In genomic region chr14:23910876-23911210, GRCh38 we compare ENCODE assay signal across 20 cellular contexts.
"Had no signal": no experiment of that assay in that cellular context is flagged by ENCODE, and none has a peak within 500 bp of the region (broad histone marks: within the 10 kb centered on the region; RNA-seq: fewer than 3 reads in every experiment).

No MANE protein-coding gene starts in this region.

- H3K27ac Mint-ChIP-seq: activated naive CD4-positive, alpha-beta T cell treated with anti-CD3 and anti-CD28 coated beads, Interleukin-2, amount 10 ng/mL, durations not matched to agents 7 days and 5 days; activated naive CD8-positive, alpha-beta T cell treated with anti-CD3 and anti-CD28 coated beads, Interleukin-2, amount 10 ng/mL, durations not matched to agents 7 days and 5 days; activated T-helper 1 cell treated with anti-CD3 and anti-CD28 coated beads, Interleukin-12 subunit alpha, Interleukin-12 subunit beta, Interleukin-2, Interleukin-4 antibody, amounts not matched to agents 30 ng/mL and 10 ng/mL and 1 ng/mL, durations not matched to agents 14 hours and 24 hours and 36 hours; natural killer cell treated with Interleukin-12 subunit alpha and Interleukin-12 subunit beta and Interleukin-15 and Interleukin-18, amount 100 ng/mL, for 72 hours; T-helper 2 cell treated with Interferon-gamma antibody and Interleukin-4, amounts not matched to agents 5 μg/mL and 100 μg/mL, for 36 hours had no signal

- H3K4me3 ChIP-seq: ascending aorta, heart right ventricle, lower lobe of right lung, mucosa of descending colon, spleen, tibial nerve had no signal

- H3K9me3 ChIP-seq: ascending aorta, heart right ventricle, lower lobe of right lung, mucosa of descending colon, spleen, tibial nerve had no signal

- H3K36me3 ChIP-seq: ascending aorta, brain microvascular endothelial cell, heart right ventricle, lower lobe of right lung, spleen, tibial nerve had no signal

- DNase-seq: activated CD4-positive, alpha-beta T cell treated with anti-CD3 and anti-CD28 coated beads for 4 hours; activated CD4-positive, alpha-beta T cell treated with anti-CD3 and anti-CD28 coated beads, Interleukin-2, amount 50 U/mL, for 4 hours; activated CD8-positive, alpha-beta memory T cell treated with anti-CD3 and anti-CD28 coated beads, Interleukin-2, amount 50 U/mL, for 4 hours; activated gamma-delta T cell; activated naive CD8-positive, alpha-beta T cell treated with anti-CD3 and anti-CD28 coated beads, Interleukin-2, amount 10 ng/mL, durations not matched to agents 7 days and 5 days; activated T-cell treated with anti-CD3 and anti-CD28 coated beads, Interleukin-2, amount 50 U/mL, for 1 hour; heart right ventricle; lower lobe of right lung; right cardiac atrium; spleen; stimulated activated naive CD4-positive, alpha-beta T cell treated with Interleukin-2 at 50 U/mL for 16 hours had no signal

- H3K4me1 Mint-ChIP-seq: activated naive CD4-positive, alpha-beta T cell treated with anti-CD3 and anti-CD28 coated beads, Interleukin-2, amount 10 ng/mL, durations not matched to agents 7 days and 5 days; activated naive CD8-positive, alpha-beta T cell treated with anti-CD3 and anti-CD28 coated beads, Interleukin-2, amount 10 ng/mL, durations not matched to agents 7 days and 5 days had no signal

- H3K27ac ChIP-seq: ascending aorta, brain microvascular endothelial cell, foreskin keratinocyte, heart right ventricle, lower lobe of right lung, spleen, tibial nerve had no signal

- H3K4me1 ChIP-seq: foreskin keratinocyte, spleen, tibial nerve had no signal

- H3K36me3 Mint-ChIP-seq: activated naive CD4-positive, alpha-beta T cell treated with anti-CD3 and anti-CD28 coated beads, Interleukin-2, amount 10 ng/mL, durations not matched to agents 7 days and 5 days; activated naive CD8-positive, alpha-beta T cell treated with anti-CD3 and anti-CD28 coated beads, Interleukin-2, amount 10 ng/mL, durations not matched to agents 7 days and 5 days; natural killer cell treated with Interleukin-12 subunit alpha and Interleukin-12 subunit beta and Interleukin-15 and Interleukin-18, amount 100 ng/mL, for 72 hours had no signal

- H3K4me3 Mint-ChIP-seq: activated naive CD4-positive, alpha-beta T cell treated with anti-CD3 and anti-CD28 coated beads, Interleukin-2, amount 10 ng/mL, durations not matched to agents 7 days and 5 days; activated naive CD8-positive, alpha-beta T cell treated with anti-CD3 and anti-CD28 coated beads, Interleukin-2, amount 10 ng/mL, durations not matched to agents 7 days and 5 days; activated T-helper 1 cell treated with anti-CD3 and anti-CD28 coated beads, Interleukin-12 subunit alpha, Interleukin-12 subunit beta, Interleukin-2, Interleukin-4 antibody, amounts not matched to agents 30 ng/mL and 10 ng/mL and 1 ng/mL, durations not matched to agents 14 hours and 24 hours and 36 hours; natural killer cell treated with Interleukin-12 subunit alpha and Interleukin-12 subunit beta and Interleukin-15 and Interleukin-18, amount 100 ng/mL, for 72 hours; T-helper 2 cell treated with Interferon-gamma antibody and Interleukin-4, amounts not matched to agents 5 μg/mL and 100 μg/mL, for 36 hours had no signal

- H3K9me3 Mint-ChIP-seq: activated naive CD4-positive, alpha-beta T cell treated with anti-CD3 and anti-CD28 coated beads, Interleukin-2, amount 10 ng/mL, durations not matched to agents 7 days and 5 days; activated naive CD8-positive, alpha-beta T cell treated with anti-CD3 and anti-CD28 coated beads, Interleukin-2, amount 10 ng/mL, durations not matched to agents 7 days and 5 days; activated T-helper 1 cell treated with anti-CD3 and anti-CD28 coated beads, Interleukin-12 subunit alpha, Interleukin-12 subunit beta, Interleukin-2, Interleukin-4 antibody, amounts not matched to agents 30 ng/mL and 10 ng/mL and 1 ng/mL, durations not matched to agents 14 hours and 24 hours and 36 hours; natural killer cell treated with Interleukin-12 subunit alpha and Interleukin-12 subunit beta and Interleukin-15 and Interleukin-18, amount 100 ng/mL, for 72 hours; T-helper 2 cell treated with Interferon-gamma antibody and Interleukin-4, amounts not matched to agents 5 μg/mL and 100 μg/mL, for 36 hours had no signal

- H3K27me3 ChIP-seq: ascending aorta, brain microvascular endothelial cell, tibial nerve had no signal
